In the genomic region with DNA sequence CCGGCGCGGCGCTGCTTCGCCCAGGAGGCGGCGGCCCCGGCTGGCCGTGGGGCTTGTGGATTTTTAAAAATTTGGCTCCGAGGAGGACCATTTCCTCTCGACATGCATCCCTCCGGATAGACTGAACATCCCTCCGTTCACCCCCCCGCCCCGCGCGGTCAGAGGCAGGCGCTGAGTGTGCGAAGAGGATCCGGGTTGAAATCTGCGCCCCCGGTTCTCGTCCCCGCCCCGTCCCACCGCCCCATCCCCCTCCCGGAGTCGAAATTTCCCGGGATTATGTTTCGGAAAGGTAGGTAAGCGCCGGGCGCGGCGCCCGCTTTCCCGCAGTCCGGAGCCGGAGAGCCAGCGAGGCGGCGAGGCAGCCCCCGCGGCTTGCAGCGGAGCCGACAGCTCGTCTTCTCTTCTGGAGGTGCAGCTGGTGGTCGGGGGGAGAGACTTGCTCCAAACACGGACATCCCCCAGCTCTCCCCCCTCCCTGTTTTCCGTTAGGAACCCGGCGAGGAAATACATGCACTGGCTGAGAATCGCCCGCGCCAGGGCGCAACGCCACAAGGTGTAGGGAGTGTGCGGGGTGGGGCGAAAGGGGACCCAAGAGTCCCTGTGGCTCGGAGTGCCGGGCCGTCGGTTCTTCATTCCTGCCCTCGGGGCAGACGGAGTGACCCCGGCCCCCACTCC, we compare ENCODE assay signal across 8 cellular contexts. TPM values are rescaled to one million over a fixed set of nuclear protein-coding genes. Genes with fewer than 3 reads are reported as not detected.
DNase-seq lines count a peak whose midpoint lies in the region; ATAC-seq and TF ChIP-seq lines count a peak whose summit lies in the region.

Gene PRKCE (plus strand): TSS at position 261 of the 675 bp plus-strand sequence.

- no peaks in the 10 kb centered on the region for H3K27me3 ChIP-seq in lung (ENCODE audit: control insufficient read depth, insufficient read depth)

- peaks cover 0 to 1% of the 10 kb centered on the region in 2 donors for H3K9me3 ChIP-seq in lung (ENCODE audit: control insufficient read depth in 2 of 2, insufficient read depth in 1 of 2, low read length in 1 of 2)

- 0 to 1% methylated on average over 60 to 66 of the region's 66 CpGs for WGBS in lung, 2 donors

- TF ChIP-seq CTCF in lung (IDR thresholded peaks at IDR 0.05; ENCODE audit: control extremely low read depth, extremely low read depth) = no peak

- H3K4me3 ChIP-seq in Jurkat, Clone E6-1 (ENCODE audit: low read length) = peak within 1 kb of the TSS; percentile 56
- H3K4me3 ChIP-seq in lung = peak within 1 kb of the TSS; percentile 81

- H3K4me1 ChIP-seq in lung (ENCODE audit: control insufficient read depth in 2 of 2, insufficient read depth in 2 of 2, low read length in 2 of 2) = peaks cover 8 to 13% of the 10 kb centered on the region in 2 donors

- no peaks in the 10 kb centered on the region for H3K36me3 ChIP-seq in lung (ENCODE audit: control insufficient read depth in 2 of 2, insufficient read depth in 2 of 2, low read length in 2 of 2)

- ATAC-seq in GM21717 (IDR thresholded peaks at IDR 0.05; ENCODE audit: unreplicated experiment) = peak; percentile 7
- ATAC-seq in lung (ENCODE audit: insufficient read depth, low FRiP score) = peak; percentile 27

- DNase-seq in Daoy (ENCODE audit: low read depth) = peak; percentile 69
- DNase-seq in Jurkat, Clone E6-1 (ENCODE audit: low read depth, low spot score) = no peak
- peak; percentile 61 to 65 for DNase-seq in activated CD4-positive, alpha-beta T cell treated with anti-CD3 and anti-CD28 coated beads, Interleukin-2, amount 50 U/mL, for 48 hours
- peak; percentile 25 for DNase-seq in effector CD8-positive, alpha-beta T cell (lab: John Stamatoyannopoulos, UW)
- peak; percentile 69 for DNase-seq in lung (ENCODE audit: low spot score)
- peak in 2 of 3 experiments; percentile 28 to 29 for DNase-seq in stimulated activated CD4-positive, alpha-beta T cell treated with anti-CD3 and anti-CD28 coated beads, TNF-alpha, amount 100 ng/mL, for 4 hours (ENCODE audit: low read depth in 3 of 3)
- DNase-seq in NOMO-1 treated with dmso at 0.1 percent for 144 hours (lab: John Stamatoyannopoulos, UW; ENCODE audit: unreplicated experiment) = no peak

- H3K27ac ChIP-seq in lung (ENCODE audit: low read depth in 1 of 2, low read length in 1 of 2) = peak within 1 kb of the TSS; percentile 98

RNA-seq across cellular contexts. Expression of gene PRKCE, which starts in this region (rescaled TPM):
- 4.6 and 4.9 TPM in 2 replicates for total RNA-seq in Daoy (2014; rRNA removed; shearing (Covaris generic))
- 3.9 TPM for polyA plus RNA-seq in Jurkat, Clone E6-1 (2012; ENCODE audit: insufficient read depth, insufficient read length)
- 10 to 100 TPM; 46.0 to 82.2 TPM for total RNA-seq in lung
- polyA plus RNA-seq in lung = 10 to 100 TPM; 12.5 to 18.1 TPM

Comparison
In these comparisons a context has a peak if more than half of its experiments do, and no peak if none do; other contexts are left out.
1. DNase-seq: peak in Daoy (single experiment), activated CD4-positive, alpha-beta T cell treated with anti-CD3 and anti-CD28 coated beads, Interleukin-2, amount 50 U/mL, for 48 hours (2 of 2), effector CD8-positive, alpha-beta T cell (single experiment), lung (single experiment) and stimulated activated CD4-positive, alpha-beta T cell treated with anti-CD3 and anti-CD28 coated beads, TNF-alpha, amount 100 ng/mL, for 4 hours (2 of 3); none in Jurkat, Clone E6-1 (single experiment) and NOMO-1 treated with dmso at 0.1 percent for 144 hours (single experiment).